Comparison of ENCODE assay signal across 7 cellular contexts in genomic region chr6:27178001-27178730, GRCh38.
DNase-seq lines count a peak whose midpoint lies in the region; ATAC-seq and TF ChIP-seq lines count a peak whose summit lies in the region.

No MANE protein-coding gene starts in this region.

- H3K27me3 Mint-ChIP-seq in T-helper 17 cell: no peaks in the 10 kb centered on the region

- TF ChIP-seq CTCF in coronary artery (IDR thresholded peaks at IDR 0.05): no peak

- peak overlapping the region; percentile 99 for H3K27ac Mint-ChIP-seq in T-helper 17 cell

- peak overlapping the region; percentile 80 for H3K4me3 Mint-ChIP-seq in T-helper 17 cell

- H3K4me3 ChIP-seq in GM08714 (ENCODE audit: low read length): peak overlapping the region; percentile 91
- peak overlapping the region; percentile 94 for H3K4me3 ChIP-seq in coronary artery

- no peaks in the 10 kb centered on the region for H3K9me3 ChIP-seq in T-helper 17 cell (ENCODE audit: control insufficient read depth, low read length, poor library complexity, severe bottlenecking)

- peak; percentile 41 for ATAC-seq in GM21786 (IDR thresholded peaks at IDR 0.05; ENCODE audit: unreplicated experiment)
- peak; percentile 67 for ATAC-seq in T-helper 17 cell
- peak; percentile 73 for ATAC-seq in left lobe of liver

- peak; percentile 89 to 90 for DNase-seq in Kasumi-1 (lab: John Stamatoyannopoulos, UW)
- peak in 2 of 3 donors; percentile 25 to 42 for DNase-seq in T-helper 17 cell
- peak; percentile 75 for DNase-seq in coronary artery (ENCODE audit: low spot score)
- DNase-seq in left lobe of liver (ENCODE audit: low spot score): no peak
- peak; percentile 30 for DNase-seq in stimulated activated CD8-positive, alpha-beta memory T cell treated with anti-CD3 and anti-CD28 coated beads, Interleukin-4, amount 100 ng/mL, for 24 hours (ENCODE audit: low read depth)

- peak overlapping the region; percentile 67 to 92 for H3K27ac ChIP-seq in coronary artery

- peaks cover 13% of the 10 kb centered on the region for H3K4me1 Mint-ChIP-seq in T-helper 17 cell

- H3K36me3 Mint-ChIP-seq in T-helper 17 cell (ENCODE audit: low read depth): no peaks in the 10 kb centered on the region
